Comparison of ENCODE assay signal across 12 cellular contexts in the genomic region with DNA sequence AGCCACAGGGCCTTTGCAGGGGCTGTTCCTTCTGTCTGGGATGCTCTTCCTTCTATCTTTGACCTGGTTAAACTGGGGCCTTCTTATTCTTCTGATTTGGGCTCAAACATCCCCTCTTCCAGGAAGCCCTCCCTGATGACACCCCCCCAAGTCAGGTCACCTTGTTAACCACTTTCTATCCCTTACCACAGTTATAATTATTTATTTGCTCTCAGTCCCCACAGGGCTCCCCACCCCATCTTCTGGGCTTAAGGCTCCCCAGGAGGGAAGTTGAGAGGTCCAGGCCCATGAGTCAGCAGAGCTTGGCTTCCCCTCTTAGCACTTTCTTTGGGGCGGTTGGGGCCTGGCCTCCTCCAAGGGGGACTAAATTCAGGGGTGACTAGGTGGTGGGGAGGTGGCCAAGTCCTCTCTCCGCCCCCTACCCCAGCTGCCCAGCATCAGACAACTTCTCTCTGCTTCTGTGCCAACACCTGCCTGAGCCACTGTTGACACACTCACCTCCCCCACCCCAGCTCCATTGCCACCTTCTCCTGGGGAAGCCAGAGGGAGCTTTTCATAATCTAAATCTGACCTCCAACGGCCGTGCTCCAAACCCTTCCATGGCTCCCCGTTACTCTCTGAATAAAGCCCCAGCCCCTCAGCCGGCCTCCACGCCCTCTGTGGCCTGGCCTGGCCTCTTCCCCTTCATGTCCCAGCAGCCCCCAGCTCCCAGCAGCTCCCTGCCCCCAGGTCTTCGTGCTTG.
DNase-seq lines count a peak whose midpoint lies in the region; ATAC-seq and TF ChIP-seq lines count a peak whose summit lies in the region.
"Had no signal": no experiment of that assay in that cellular context is flagged by ENCODE, and none has a peak within 500 bp of the region (broad histone marks: within the 10 kb centered on the region; RNA-seq: fewer than 3 reads in every experiment).

No MANE protein-coding gene starts in this region.

- H3K27ac Mint-ChIP-seq in activated naive CD4-positive, alpha-beta T cell treated with anti-CD3 and anti-CD28 coated beads, Interleukin-2, amount 10 ng/mL, durations not matched to agents 7 days and 5 days, result peak overlapping the region; percentile 56

- no peaks in the 10 kb centered on the region for H3K9me3 ChIP-seq in upper lobe of right lung
- H3K9me3 ChIP-seq: BLaER1 had no signal

- peak overlapping the region; percentile 59 for H3K27ac ChIP-seq in upper lobe of right lung
- H3K27ac ChIP-seq: BLaER1, SK-N-MC had no signal

- H3K9me3 Mint-ChIP-seq in activated naive CD4-positive, alpha-beta T cell treated with anti-CD3 and anti-CD28 coated beads, Interleukin-2, amount 10 ng/mL, durations not matched to agents 7 days and 5 days, result no peaks in the 10 kb centered on the region

- no peaks in the 10 kb centered on the region for H3K27me3 ChIP-seq in upper lobe of right lung
- H3K27me3 ChIP-seq: BLaER1 had no signal

- peaks cover 26% of the 10 kb centered on the region for H3K4me1 Mint-ChIP-seq in activated naive CD4-positive, alpha-beta T cell treated with anti-CD3 and anti-CD28 coated beads, Interleukin-2, amount 10 ng/mL, durations not matched to agents 7 days and 5 days

- H3K36me3 Mint-ChIP-seq in activated naive CD4-positive, alpha-beta T cell treated with anti-CD3 and anti-CD28 coated beads, Interleukin-2, amount 10 ng/mL, durations not matched to agents 7 days and 5 days, result no peaks in the 10 kb centered on the region

- peak; percentile 54 for ATAC-seq in left lobe of liver
- peak; percentile 65 for ATAC-seq in upper lobe of right lung

- no peak for TF ChIP-seq CTCF in upper lobe of right lung (IDR thresholded peaks at IDR 0.05)

- H3K27me3 Mint-ChIP-seq in activated naive CD4-positive, alpha-beta T cell treated with anti-CD3 and anti-CD28 coated beads, Interleukin-2, amount 10 ng/mL, durations not matched to agents 7 days and 5 days, result peaks cover 18% of the 10 kb centered on the region

- peaks cover 14% of the 10 kb centered on the region for H3K4me1 ChIP-seq in upper lobe of right lung

- H3K4me3 Mint-ChIP-seq in activated naive CD4-positive, alpha-beta T cell treated with anti-CD3 and anti-CD28 coated beads, Interleukin-2, amount 10 ng/mL, durations not matched to agents 7 days and 5 days, result no peak overlapping the region

- intact Hi-C loops in upper lobe of right lung (cut with DNase I), result no loop called here

- CTCF ChIA-PET in activated naive CD4-positive, alpha-beta T cell treated with anti-CD3 and anti-CD28 coated beads, Interleukin-2, amount 10 ng/mL, durations not matched to agents 7 days and 5 days (lab: Charles Lee), result no interaction called here

- H3K4me3 ChIP-seq in upper lobe of right lung, result no peak overlapping the region
- H3K4me3 ChIP-seq: BLaER1, SK-N-MC had no signal

- DNase-seq in activated naive CD4-positive, alpha-beta T cell treated with anti-CD3 and anti-CD28 coated beads, Interleukin-2, amount 10 ng/mL, durations not matched to agents 7 days and 5 days, result no peak
- no peak for DNase-seq in activated naive CD4-positive, alpha-beta T cell (lab: John Stamatoyannopoulos, UW)
- DNase-seq in SHP77 (lab: John Stamatoyannopoulos, UW) (peak; percentile 19 to 68), left lobe of liver (ENCODE audit: low spot score) (no peak), upper lobe of right lung (no peak), dermis blood vessel endothelial cell (no peak), DMS 273 treated with DMSO at 0.1 percent for 48 hours (lab: John Stamatoyannopoulos, UW) (no peak)
- DNase-seq in activated CD8-positive, alpha-beta memory T cell treated with anti-CD3 and anti-CD28 coated beads, Interleukin-2, amount 50 U/mL, for 4 hours, result no peak
- DNase-seq: effector CD4-positive, alpha-beta T cell; stimulated activated CD4-positive, alpha-beta T cell treated with anti-CD3 and anti-CD28 coated beads, Interleukin-1b, Interleukin-23, amount 100 ng/mL, for 48 hours had no signal

- no peaks in the 10 kb centered on the region for H3K36me3 ChIP-seq in upper lobe of right lung
- H3K36me3 ChIP-seq: BLaER1 had no signal

Comparison
In these comparisons a context has a peak if more than half of its experiments do, and no peak if none do; other contexts are left out.
1. DNase-seq: peak in SHP77 (2 of 2); none in activated naive CD4-positive, alpha-beta T cell treated with anti-CD3 and anti-CD28 coated beads, Interleukin-2, amount 10 ng/mL, durations not matched to agents 7 days and 5 days (single experiment), activated naive CD4-positive, alpha-beta T cell (0 of 4), left lobe of liver (single experiment), upper lobe of right lung (single experiment), dermis blood vessel endothelial cell (single experiment), activated CD8-positive, alpha-beta memory T cell treated with anti-CD3 and anti-CD28 coated beads, Interleukin-2, amount 50 U/mL, for 4 hours (single experiment) and DMS 273 treated with DMSO at 0.1 percent for 48 hours (single experiment).